In the genomic region with DNA sequence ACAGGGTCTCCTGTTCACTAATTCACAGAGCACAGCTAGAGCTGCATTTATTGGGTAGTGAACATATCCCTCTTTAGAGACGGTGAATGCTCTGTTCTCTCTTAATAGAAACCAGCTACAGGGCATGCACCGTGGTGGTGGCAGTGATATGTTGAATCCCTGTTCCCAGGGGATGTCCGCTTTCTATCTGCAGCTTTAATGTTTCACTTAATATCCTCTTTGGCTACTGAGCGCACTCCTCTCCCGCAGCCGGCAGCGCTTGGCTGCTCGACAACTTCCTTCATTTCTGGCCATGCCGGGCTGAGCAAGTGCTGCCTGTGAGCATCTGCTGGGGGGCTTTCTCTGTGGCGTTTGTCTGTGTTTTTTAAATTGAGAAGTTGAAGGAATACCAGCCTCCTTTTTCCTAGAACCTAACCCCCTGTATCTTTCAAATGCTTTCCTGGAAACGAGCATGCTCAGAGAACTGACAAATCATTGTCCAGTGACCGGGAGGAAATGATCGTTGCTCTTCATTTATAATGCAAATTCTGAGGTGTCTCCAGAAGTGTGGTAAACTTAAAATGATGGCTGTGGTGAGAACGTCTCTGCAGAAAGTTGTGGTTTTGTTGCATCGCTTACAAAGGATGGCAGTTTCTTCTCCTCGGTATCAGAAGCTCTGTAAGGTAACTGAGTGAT, we compare ENCODE assay signal across 8 cellular contexts.
DNase-seq lines count a peak whose midpoint lies in the region; ATAC-seq and TF ChIP-seq lines count a peak whose summit lies in the region.

No MANE protein-coding gene starts in this region.

- H3K27me3 ChIP-seq in KMS-11 (ENCODE audit: insufficient read depth, low read depth) (no peaks in the 10 kb centered on the region), duodenal mucosa (ENCODE audit: control insufficient read depth in 1 of 2, insufficient read depth in 2 of 2, low read length in 2 of 2) (no peaks in the 10 kb centered on the region), mucosa of rectum (ENCODE audit: control insufficient read depth in 2 of 2, insufficient read depth in 2 of 2, low read length in 2 of 2) (no peaks in the 10 kb centered on the region), testis (no peaks in the 10 kb centered on the region)

- ATAC-seq in GM21723 (IDR thresholded peaks at IDR 0.05; ENCODE audit: unreplicated experiment), result peak; percentile 96

- no peak for TF ChIP-seq POLR2A in testis (IDR thresholded peaks at IDR 0.05)

- H3K9ac ChIP-seq in KMS-11, result peak overlapping the region; percentile 61
- no peak overlapping the region for H3K9ac ChIP-seq in duodenal mucosa (ENCODE audit: low read depth in 1 of 2, low read length in 2 of 2)
- no peak overlapping the region for H3K9ac ChIP-seq in mucosa of rectum (ENCODE audit: low read depth in 1 of 2, low read length in 2 of 2)

- peak overlapping the region; percentile 73 for H3K27ac ChIP-seq in KMS-11
- H3K27ac ChIP-seq in duodenal mucosa (ENCODE audit: low read depth, low read length), result no peak overlapping the region
- H3K27ac ChIP-seq in mucosa of rectum (ENCODE audit: low read depth in 2 of 2, low read length in 2 of 2), result no peak overlapping the region
- no peak overlapping the region for H3K27ac ChIP-seq in testis

- TF ChIP-seq CTCF in GM10266 (IDR thresholded peaks at IDR 0.05; ENCODE audit: control insufficient read depth, insufficient read depth, low read depth, missing control alignments) (no peak), KMS-11 (conservative IDR thresholded peaks at IDR 0.05; ENCODE audit: low read depth, low read length) (no peak), WI38 (IDR thresholded peaks at IDR 0.05; ENCODE audit: low read depth, low read length) (no peak), testis (IDR thresholded peaks at IDR 0.05) (no peak)

- H3K4me1 ChIP-seq in KMS-11 (ENCODE audit: low read depth, poor library complexity, severe bottlenecking) (peaks cover 61% of the 10 kb centered on the region), duodenal mucosa (ENCODE audit: control insufficient read depth in 1 of 2, insufficient read depth in 2 of 2, low read length in 2 of 2) (peaks cover 0 to 6% of the 10 kb centered on the region in 2 donors), mucosa of rectum (ENCODE audit: control insufficient read depth in 2 of 2, insufficient read depth in 2 of 2, low read length in 2 of 2) (peaks cover 0 to 5% of the 10 kb centered on the region in 2 donors), testis (no peaks in the 10 kb centered on the region)

- no peaks in the 10 kb centered on the region for H3K79me2 ChIP-seq in KMS-11 (ENCODE audit: insufficient read depth, low read depth)

- H3K36me3 ChIP-seq in KMS-11 (ENCODE audit: insufficient read depth) (no peaks in the 10 kb centered on the region), duodenal mucosa (ENCODE audit: control insufficient read depth in 1 of 2, insufficient read depth in 2 of 2, low read length in 2 of 2) (peaks cover 0 to 10% of the 10 kb centered on the region in 2 donors), mucosa of rectum (ENCODE audit: control insufficient read depth in 2 of 2, insufficient read depth in 2 of 2, low read length in 2 of 2) (peaks cover 0 to 2% of the 10 kb centered on the region in 2 donors), testis (ENCODE audit: low read depth, missing control alignments) (no peaks in the 10 kb centered on the region)

- WGBS in testis, 2 donors, result 23 to 27% methylated on average over 16 of the region's 16 CpGs

- no peak overlapping the region for H3K4me3 ChIP-seq in KMS-11 (IDR thresholded peaks at IDR 0.05; ENCODE audit: insufficient read depth, low read depth, low read length)
- H3K4me3 ChIP-seq in WI38 (ENCODE audit: low read depth, low read length), result peak overlapping the region; percentile 38
- peak overlapping the region; percentile 34 to 38 for H3K4me3 ChIP-seq in duodenal mucosa (ENCODE audit: low read depth in 1 of 2, low read length in 2 of 2)
- H3K4me3 ChIP-seq in mucosa of rectum (ENCODE audit: low read length in 2 of 2), result peak overlapping the region; percentile 8 to 49
- no peak overlapping the region for H3K4me3 ChIP-seq in testis

- intact Hi-C loops in testis (cut with DNase I; ENCODE audit: low total_unique reads), result loop anchor here (10.0 kb wide), 1 partner anchor 632 kb away; no protein-coding TSS in a partner anchor

- H3K4me2 ChIP-seq in KMS-11, result peak overlapping the region; percentile 85

- peak overlapping the region; percentile 92 for H2AFZ ChIP-seq in KMS-11 (ENCODE audit: low read depth)

- H3K9me3 ChIP-seq in duodenal mucosa (ENCODE audit: control insufficient read depth in 1 of 2, low read length in 2 of 2), result no peaks in the 10 kb centered on the region
- H3K9me3 ChIP-seq in mucosa of rectum (ENCODE audit: control insufficient read depth in 2 of 2, low read length in 2 of 2), result no peaks in the 10 kb centered on the region
- H3K9me3 ChIP-seq in testis, result no peaks in the 10 kb centered on the region

- DNase-seq in GM10266 (ENCODE audit: extremely low spot score) (peak; percentile 25), testis (peak; percentile 43), iPS-NIHi11 (ENCODE audit: low spot score) (no peak)

- H4K20me1 ChIP-seq in KMS-11 (ENCODE audit: insufficient read depth), result no peaks in the 10 kb centered on the region

Comparison
In these comparisons a context has a peak if more than half of its experiments do, and no peak if none do; other contexts are left out.
1. H3K4me3 ChIP-seq: peak in WI38 (single experiment), duodenal mucosa (2 of 2) and mucosa of rectum (2 of 2); none in KMS-11 (single experiment) and testis (0 of 2).